In the genomic region with DNA sequence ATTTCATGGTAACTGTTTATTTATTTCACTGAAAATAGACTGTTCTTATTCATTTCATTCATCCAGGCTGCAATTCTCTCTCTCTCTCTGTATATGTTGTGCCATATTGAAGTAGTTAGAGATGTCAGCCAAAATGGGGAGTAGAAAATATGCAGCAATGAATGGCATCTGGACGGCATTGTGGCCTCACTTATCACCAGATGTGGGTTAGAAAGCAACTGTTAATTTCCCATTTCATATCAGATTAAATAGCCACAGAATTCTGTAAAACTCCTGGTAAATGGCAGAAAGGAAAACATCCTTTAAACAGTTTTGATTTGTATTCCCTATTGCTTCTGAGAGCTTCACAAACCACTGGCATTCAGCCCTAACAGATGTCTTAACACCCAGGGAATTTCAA, we compare ENCODE assay signal across 27 cellular contexts.
A peak's percentile ranks its signal among the peaks of the same experiment; 100 is the strongest.
DNase-seq lines count a peak whose midpoint lies in the region; ATAC-seq, FAIRE-seq and TF ChIP-seq lines count a peak whose summit lies in the region.
"Had no signal": no experiment of that assay in that cellular context is flagged by ENCODE, and none has a peak within 500 bp of the region (broad histone marks: within the 10 kb centered on the region; RNA-seq: fewer than 3 reads in every experiment).

No MANE protein-coding gene starts in this region.

- H3K36me3 Mint-ChIP-seq in astrocyte (ENCODE audit: low read depth, unreplicated experiment) = no peaks in the 10 kb centered on the region
- H3K36me3 Mint-ChIP-seq: activated naive CD8-positive, alpha-beta T cell; immature natural killer cell; natural killer cell had no signal

- no peaks in the 10 kb centered on the region for H3K27me3 Mint-ChIP-seq in astrocyte (ENCODE audit: low read depth, unreplicated experiment)
- H3K27me3 Mint-ChIP-seq: activated CD8-positive, alpha-beta T cell treated with anti-CD3 and anti-CD28 coated beads for 36 hours; activated naive CD8-positive, alpha-beta T cell; activated T-helper 17 cell treated with anti-CD3 and anti-CD28 coated beads, Interleukin-2, amount 50 U/mL, for 72 hours had no signal

- H3K4me1 ChIP-seq in astrocyte (ENCODE audit: insufficient read depth, low read length) = no peaks in the 10 kb centered on the region
- H3K4me1 ChIP-seq in fibroblast of lung (ENCODE audit: control insufficient read depth, extremely low read depth, insufficient read depth, low read length) = no peaks in the 10 kb centered on the region
- H3K4me1 ChIP-seq in neuron (ENCODE audit: insufficient read depth, low read length) = no peaks in the 10 kb centered on the region
- no peaks in the 10 kb centered on the region for H3K4me1 ChIP-seq in left lung
- H3K4me1 ChIP-seq: BLaER1, body of pancreas, left ventricle myocardium inferior had no signal

- H2AFZ ChIP-seq in astrocyte (ENCODE audit: low read depth, low read length) = no peak overlapping the region
- H2AFZ ChIP-seq in fibroblast of lung (ENCODE audit: low read length) = no peak overlapping the region
- peak overlapping the region; percentile 77 for H2AFZ ChIP-seq in neuron (ENCODE audit: low read depth, low read length)

- H4K20me1 ChIP-seq in astrocyte (ENCODE audit: insufficient read depth, low read length) = no peaks in the 10 kb centered on the region
- H4K20me1 ChIP-seq in fibroblast of lung (ENCODE audit: control insufficient read depth, extremely low read depth, insufficient read depth, low read length) = no peaks in the 10 kb centered on the region
- H4K20me1 ChIP-seq: BLaER1 had no signal

- H3K9me3 ChIP-seq in astrocyte (ENCODE audit: insufficient read depth, low read depth, low read length) (no peaks in the 10 kb centered on the region), fibroblast of lung (ENCODE audit: control insufficient read depth, insufficient read depth, low read depth, low read length) (no peaks in the 10 kb centered on the region), neuron (ENCODE audit: low read length) (no peaks in the 10 kb centered on the region), left lung (no peaks in the 10 kb centered on the region)
- H3K9me3 ChIP-seq: BLaER1, body of pancreas, left ventricle myocardium inferior, ovary, tibial nerve had no signal

- no peaks in the 10 kb centered on the region for H3K9me3 Mint-ChIP-seq in astrocyte (ENCODE audit: unreplicated experiment)

- H3K4me3 ChIP-seq in astrocyte (ENCODE audit: insufficient read depth, low read depth, low read length) = no peak overlapping the region
- H3K4me3 ChIP-seq in fibroblast of lung (replicated peaks in 1 of 4; ENCODE audit: control extremely low read depth in 1 of 4, insufficient read depth in 1 of 4, low read depth in 3 of 4, low read length in 4 of 4) = no peak overlapping the region
- H3K4me3 ChIP-seq in neuron (ENCODE audit: low read length) = no peak overlapping the region
- no peak overlapping the region for H3K4me3 ChIP-seq in left lung
- H3K4me3 ChIP-seq: BLaER1, body of pancreas, left ventricle myocardium inferior, ovary, tibial nerve had no signal

- no peak overlapping the region for H3K4me3 Mint-ChIP-seq in astrocyte (ENCODE audit: unreplicated experiment)
- H3K4me3 Mint-ChIP-seq: activated CD8-positive, alpha-beta T cell treated with anti-CD3 and anti-CD28 coated beads for 36 hours; activated naive CD8-positive, alpha-beta T cell; activated T-helper 17 cell treated with anti-CD3 and anti-CD28 coated beads, Interleukin-2, amount 50 U/mL, for 72 hours; immature natural killer cell; natural killer cell had no signal

- H3K9ac ChIP-seq in astrocyte (ENCODE audit: low read length) = no peak overlapping the region
- H3K9ac ChIP-seq in fibroblast of lung (ENCODE audit: insufficient read depth, low read length) = no peak overlapping the region
- H3K9ac ChIP-seq: BLaER1 had no signal

- TF ChIP-seq CTCF in astrocyte (IDR thresholded peaks at IDR 0.05; ENCODE audit: insufficient read depth, low read depth, low read length) (no peak), fibroblast of lung (conservative IDR thresholded peaks at IDR 0.05 in 1 of 2, IDR thresholded peaks at IDR 0.05 in 1 of 2; ENCODE audit: low read depth in 1 of 2, low read length in 2 of 2) (no peak), left lung (IDR thresholded peaks at IDR 0.05) (no peak)

- H3K36me3 ChIP-seq in astrocyte (ENCODE audit: insufficient read depth, low read length) = no peaks in the 10 kb centered on the region
- H3K36me3 ChIP-seq in fibroblast of lung (ENCODE audit: control insufficient read depth, insufficient read depth, low read length) = no peaks in the 10 kb centered on the region
- H3K36me3 ChIP-seq in neuron (ENCODE audit: insufficient read depth, low read length) = no peaks in the 10 kb centered on the region
- no peaks in the 10 kb centered on the region for H3K36me3 ChIP-seq in left lung
- H3K36me3 ChIP-seq: BLaER1, left ventricle myocardium inferior, ovary, tibial nerve had no signal

- no peak for FAIRE-seq in astrocyte (lab: Jason Lieb, UNC)
- FAIRE-seq: small intestine had no signal

- no peak overlapping the region for H3K27ac ChIP-seq in astrocyte (ENCODE audit: low read depth, low read length)
- no peak overlapping the region for H3K27ac ChIP-seq in fibroblast of lung (ENCODE audit: insufficient read depth, low read length)
- no peak overlapping the region for H3K27ac ChIP-seq in left lung
- H3K27ac ChIP-seq: BLaER1, body of pancreas, left ventricle myocardium inferior, ovary, tibial nerve had no signal

- ATAC-seq in HG02610 (IDR thresholded peaks at IDR 0.05; ENCODE audit: unreplicated experiment) = no peak
- ATAC-seq in left lung = no peak
- ATAC-seq: activated CD8-positive, alpha-beta T cell treated with anti-CD3 and anti-CD28 coated beads for 36 hours; activated T-helper 17 cell treated with anti-CD3 and anti-CD28 coated beads, Interleukin-2, amount 50 U/mL, for 72 hours; body of pancreas; natural killer cell had no signal

- peaks cover 7% of the 10 kb centered on the region for H3K4me1 Mint-ChIP-seq in astrocyte (ENCODE audit: low read depth, unreplicated experiment)
- H3K4me1 Mint-ChIP-seq: activated T-helper 17 cell treated with anti-CD3 and anti-CD28 coated beads, Interleukin-2, amount 50 U/mL, for 72 hours; immature natural killer cell; natural killer cell had no signal

- intact Hi-C loops in left lung (cut with DNase I) (no loop called here), cardiac septum (cut with DNase I) (no loop called here)

- DNase-seq in H4 (ENCODE audit: low spot score) (peak; percentile 9), astrocyte (ENCODE audit: low read depth) (peak; percentile 48), fibroblast of lung (ENCODE audit: low read depth in 2 of 2) (peak; percentile 51), left lung (no peak), HuH-7 (ENCODE audit: low spot score) (no peak), cardiac septum (ENCODE audit: low spot score) (no peak)
- DNase-seq: activated CD4-positive, alpha-beta T cell treated with anti-CD3 and anti-CD28 coated beads for 1 hour; activated CD8-positive, alpha-beta T cell treated with anti-CD3 and anti-CD28 coated beads for 36 hours; body of pancreas; effector CD4-positive, alpha-beta T cell; GDM1; hypothalamus; immature natural killer cell; left ventricle myocardium inferior; midbrain; natural killer cell; NCI-H1436; ovary; retina; small intestine; stimulated activated CD4-positive, alpha-beta T cell treated with anti-CD3 and anti-CD28 coated beads, Interleukin-1b, Interleukin-23, amount 100 ng/mL, for 48 hours had no signal

- H3K4me2 ChIP-seq in astrocyte (ENCODE audit: low read length) = no peak overlapping the region
- H3K4me2 ChIP-seq in fibroblast of lung (ENCODE audit: extremely low read depth, insufficient read depth, low read length) = no peak overlapping the region
- H3K4me2 ChIP-seq: BLaER1 had no signal

- no peaks in the 10 kb centered on the region for H3K79me2 ChIP-seq in astrocyte (ENCODE audit: insufficient read depth, low read length)
- no peaks in the 10 kb centered on the region for H3K79me2 ChIP-seq in fibroblast of lung (ENCODE audit: control insufficient read depth, insufficient read depth, low read length)

- H3K27me3 ChIP-seq in astrocyte (ENCODE audit: insufficient read depth, low read length) = no peaks in the 10 kb centered on the region
- H3K27me3 ChIP-seq in fibroblast of lung (ENCODE audit: control insufficient read depth, insufficient read depth, low read length) = no peaks in the 10 kb centered on the region
- H3K27me3 ChIP-seq in neuron (ENCODE audit: insufficient read depth, low read length) = no peaks in the 10 kb centered on the region
- H3K27me3 ChIP-seq in left lung = no peaks in the 10 kb centered on the region
- H3K27me3 ChIP-seq: BLaER1, body of pancreas, ovary, tibial nerve had no signal

- no peak overlapping the region for H3K27ac Mint-ChIP-seq in astrocyte (ENCODE audit: unreplicated experiment)
- H3K27ac Mint-ChIP-seq: activated CD8-positive, alpha-beta T cell treated with anti-CD3 and anti-CD28 coated beads for 36 hours; activated naive CD8-positive, alpha-beta T cell; activated T-helper 17 cell treated with anti-CD3 and anti-CD28 coated beads, Interleukin-2, amount 50 U/mL, for 72 hours; immature natural killer cell; natural killer cell had no signal

Comparison
In these comparisons a context has a peak if more than half of its experiments do, and no peak if none do; other contexts are left out.
1. DNase-seq: peak in H4 (single experiment), astrocyte (single experiment) and fibroblast of lung (2 of 2); none in left lung (0 of 2), HuH-7 (single experiment) and cardiac septum (single experiment).